8 cellular contexts compared by ENCODE assay signal in the genomic region with DNA sequence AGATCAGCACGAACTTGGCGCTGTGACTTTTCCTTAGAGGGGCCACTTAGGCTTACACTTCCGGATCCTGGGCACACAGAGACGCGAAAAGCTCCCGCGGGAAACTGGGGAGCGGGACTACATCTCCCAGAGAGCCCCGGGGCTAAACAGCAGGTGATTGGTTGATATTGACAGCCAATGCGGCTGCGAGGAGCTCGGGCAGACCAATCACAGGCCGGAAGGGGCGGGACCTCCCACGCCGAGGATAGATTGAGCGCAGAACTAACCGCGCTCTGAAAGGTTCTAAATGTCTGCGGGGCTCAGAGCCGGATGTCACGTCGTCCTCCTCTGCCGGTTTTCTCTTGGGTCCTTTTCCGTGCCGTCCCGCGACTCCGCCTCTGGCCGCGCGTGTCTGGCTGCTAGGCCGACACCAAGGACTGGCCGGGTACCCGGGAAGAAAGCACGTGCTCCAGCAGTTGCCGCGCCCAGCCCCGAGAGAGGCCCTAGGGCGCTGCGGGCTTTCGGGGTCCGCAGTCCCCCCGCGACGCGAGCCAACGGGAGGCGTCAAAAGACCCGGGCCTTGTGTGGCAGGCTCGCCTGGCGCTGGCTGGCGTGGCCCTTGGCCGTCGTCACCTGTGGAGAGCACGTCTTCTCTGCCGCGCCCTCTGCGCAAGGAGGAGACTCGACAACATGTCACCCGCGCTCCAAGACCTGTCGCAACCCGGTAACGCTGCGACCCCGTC. TPM values are rescaled to one million over a fixed set of nuclear protein-coding genes. Genes with fewer than 3 reads are reported as not detected.
DNase-seq lines count a peak whose midpoint lies in the region; ATAC-seq and TF ChIP-seq lines count a peak whose summit lies in the region.

Gene MTR (plus strand): TSS at position 258 of the 722 bp plus-strand sequence. CDS start 412 bp downstream, at position 670.

- peaks cover 25% of the 10 kb centered on the region for H3K4me1 ChIP-seq in mononuclear cell (ENCODE audit: insufficient read depth, low read length)

- peak within 1 kb of the TSS; percentile 98 to 99 (median 99) for H3K27ac Mint-ChIP-seq in IgD-negative memory B cell

- peak; percentile 98 for ATAC-seq in GM21529 (IDR thresholded peaks at IDR 0.05; ENCODE audit: unreplicated experiment)

- peaks cover 1% of the 10 kb centered on the region for H3K27me3 Mint-ChIP-seq in IgD-negative memory B cell

- no peaks in the 10 kb centered on the region for H3K9me3 Mint-ChIP-seq in IgD-negative memory B cell

- DNase-seq in DMS 273 treated with DMSO at 0.1 percent for 48 hours (lab: John Stamatoyannopoulos, UW) (peak; percentile 99), OCI-M2 (lab: John Stamatoyannopoulos, UW; ENCODE audit: unreplicated experiment) (peak; percentile 84), activated T-cell treated with anti-CD3 and anti-CD28 coated beads for 4 hours (peak; percentile 92), epithelial cell of esophagus (ENCODE audit: low read depth) (peak; percentile 98)
- peak; percentile 85 to 92 for DNase-seq in stimulated activated CD8-positive, alpha-beta memory T cell treated with anti-CD3 and anti-CD28 coated beads, Interleukin-4, amount 100 ng/mL, for 1 hour (ENCODE audit: low read depth in 2 of 2, low spot score in 1 of 2)

- no peaks in the 10 kb centered on the region for H3K36me3 Mint-ChIP-seq in IgD-negative memory B cell

- peaks cover 17 to 34% (median 30%) of the 10 kb centered on the region in 3 donors for H3K4me1 Mint-ChIP-seq in IgD-negative memory B cell

- H3K9me3 ChIP-seq in mononuclear cell (ENCODE audit: low read depth, low read length), result no peaks in the 10 kb centered on the region

- peak within 1 kb of the TSS; percentile 89 for H3K4me3 ChIP-seq in epithelial cell of esophagus (ENCODE audit: low read length)
- peak within 1 kb of the TSS; percentile 94 for H3K4me3 ChIP-seq in mononuclear cell (ENCODE audit: low read length)

- TF ChIP-seq CTCF in epithelial cell of esophagus (IDR thresholded peaks at IDR 0.05; ENCODE audit: insufficient read depth, low read depth, low read length, missing control alignments), result no peak

- peaks cover 6% of the 10 kb centered on the region for H3K27me3 ChIP-seq in mononuclear cell (ENCODE audit: insufficient read depth, low read length)

- peak within 1 kb of the TSS; percentile 91 to 99 (median 98) for H3K4me3 Mint-ChIP-seq in IgD-negative memory B cell

RNA-seq across cellular contexts. Expression of gene MTR, which starts in this region (rescaled TPM):
- 15.2 TPM for polyA plus RNA-seq in IgD-negative memory B cell
- total RNA-seq in mononuclear cell, result 34.7 TPM

Comparison
In these comparisons a context has a peak if more than half of its experiments do, and no peak if none do; other contexts are left out.
1. Peak in every context shown above with its lines: DNase-seq, ATAC-seq and H3K4me3 ChIP-seq.